ENCODE assay signal across 9 cellular contexts in the genomic region with DNA sequence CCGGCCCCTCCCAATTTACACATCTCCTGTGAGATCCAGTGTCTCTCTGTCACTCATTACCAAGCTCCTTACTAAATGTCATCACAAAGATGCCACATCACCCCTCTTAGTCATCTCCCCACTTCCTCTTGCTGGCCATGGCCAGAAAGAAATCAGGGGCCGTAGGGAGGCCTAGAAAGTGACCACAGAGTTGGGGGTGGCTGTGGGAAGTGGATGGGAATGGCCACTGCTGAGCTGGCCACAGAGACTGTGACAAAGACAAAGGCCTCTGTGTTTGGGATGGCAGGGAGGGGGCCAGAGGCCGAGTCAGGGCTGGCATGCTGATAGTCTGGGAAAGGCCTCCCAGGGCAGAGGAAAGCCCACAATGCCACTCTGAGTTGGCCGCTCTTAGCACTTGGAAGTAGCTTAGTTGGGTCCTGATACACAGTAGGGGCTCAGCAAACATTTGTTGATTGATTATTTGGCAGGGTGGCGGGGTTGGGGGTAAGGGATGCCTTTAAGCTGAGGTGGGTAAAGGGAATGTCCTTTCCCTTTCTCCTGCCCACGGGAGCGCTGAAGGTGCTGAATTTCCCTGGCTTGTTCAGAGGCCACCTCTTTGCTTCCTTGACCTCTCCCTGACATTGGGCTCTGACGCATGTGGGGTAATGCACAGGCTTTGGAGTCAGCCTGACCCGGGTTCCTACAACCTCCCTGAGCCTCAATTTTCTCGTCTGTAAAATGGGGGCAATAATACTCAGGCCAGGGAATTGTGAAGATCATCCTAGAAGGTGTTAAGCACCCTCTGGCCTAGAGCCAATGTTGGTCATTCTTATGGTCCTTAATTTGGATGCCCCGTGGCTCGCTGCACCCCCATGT. TPM values are rescaled to one million over a fixed set of nuclear protein-coding genes. Genes with fewer than 3 reads are reported as not detected.
DNase-seq lines count a peak whose midpoint lies in the region; ATAC-seq, FAIRE-seq and TF ChIP-seq lines count a peak whose summit lies in the region.
"Had no signal": no experiment of that assay in that cellular context is flagged by ENCODE, and none has a peak within 500 bp of the region (broad histone marks: within the 10 kb centered on the region; RNA-seq: fewer than 3 reads in every experiment).

No MANE protein-coding gene starts in this region.

- H3K36me3 Mint-ChIP-seq in T-helper 17 cell (ENCODE audit: low read depth), result peaks cover 2% of the 10 kb centered on the region

- TF ChIP-seq EP300 in sigmoid colon (IDR thresholded peaks at IDR 0.05), result no peak

- peaks cover 0 to 56% (median 46%) of the 10 kb centered on the region in 4 donors for H3K4me1 ChIP-seq in sigmoid colon

- H3K9me3 ChIP-seq in T-helper 17 cell (ENCODE audit: control insufficient read depth, low read length, poor library complexity, severe bottlenecking), result no peaks in the 10 kb centered on the region
- no peaks in the 10 kb centered on the region for H3K9me3 ChIP-seq in sigmoid colon

- H3K36me3 ChIP-seq in sigmoid colon, result no peaks in the 10 kb centered on the region

- H3K27me3 ChIP-seq in sigmoid colon, result no peaks in the 10 kb centered on the region

- H3K27me3 Mint-ChIP-seq in T-helper 17 cell, result peaks cover 5% of the 10 kb centered on the region

- no peak for TF ChIP-seq CTCF in sigmoid colon (IDR thresholded peaks at IDR 0.05)
- no peak for TF ChIP-seq CTCF in D721Med (IDR thresholded peaks at IDR 0.05; ENCODE audit: insufficient read depth, missing control alignments)

- no peak overlapping the region for H3K4me3 Mint-ChIP-seq in T-helper 17 cell

- TF ChIP-seq POLR2A in sigmoid colon (IDR thresholded peaks at IDR 0.05), result no peak

- peak; percentile 39 for ATAC-seq in T-helper 17 cell

- DNase-seq in GOT3 (lab: John Stamatoyannopoulos, UW) (peak; percentile 86), T-helper 17 cell (no peak), frontal cortex (ENCODE audit: low spot score in 2 of 2) (peak; percentile 48 to 62), sigmoid colon (no peak), D721Med (ENCODE audit: insufficient read length, low spot score) (no peak), NCI-H526 (lab: John Stamatoyannopoulos, UW) (no peak), SK-N-DZ (ENCODE audit: low spot score) (no peak)
- no peak for DNase-seq in activated CD4-positive, alpha-beta T cell treated with anti-CD3 and anti-CD28 coated beads for 48 hours
- DNase-seq: NCI-H524 had no signal

- no peak overlapping the region for H3K4me3 ChIP-seq in sigmoid colon

- FAIRE-seq in frontal cortex (lab: Jason Lieb, UNC) (no peak), D721Med (lab: Jason Lieb, UNC) (no peak)

- H3K27ac Mint-ChIP-seq in T-helper 17 cell, result no peak overlapping the region

- WGBS in sigmoid colon, 2 donors, result 82 to 86% methylated on average over 12 of the region's 12 CpGs

- peak overlapping the region; percentile 31 to 60 (median 56) for H3K27ac ChIP-seq in sigmoid colon

- peaks cover 11% of the 10 kb centered on the region for H3K4me1 Mint-ChIP-seq in T-helper 17 cell

- intact Hi-C loops in sigmoid colon (cut with DNase I), result no loop called here

RNA-seq across cellular contexts. Expression of a gene that starts 13.2 kb away (rescaled TPM):
- 1 to 10 TPM; 3.8 to 3.9 TPM for total RNA-seq in T-helper 17 cell
- total RNA-seq in frontal cortex, result 33.8 TPM
- total RNA-seq in sigmoid colon, result 10 to 100 TPM; 17.1 to 44.9 (median 20.9) TPM
- polyA plus RNA-seq in sigmoid colon, result 1 to 10 TPM; 1.8 to 8.2 (median 3.0) TPM
- polyA plus RNA-seq in SK-N-DZ (2014; cell fraction: cytosol; rRNA removed), result 1.00 and 1.4 TPM in 2 replicates
- 0.65 and 0.95 TPM in 2 replicates for polyA plus RNA-seq in SK-N-DZ (2014; cell fraction: nucleus; rRNA removed)

RNA-seq across cellular contexts. Expression of a gene that starts 45.2 kb away (rescaled TPM):
- total RNA-seq in T-helper 17 cell (10 to 100 TPM; 37.2 to 51.7 TPM), frontal cortex (12.2 TPM), sigmoid colon (1,000 to 10,000 TPM; 4,737 to 8,467 (median 6,048) TPM)
- 100 to 1,000 TPM; 189 to 296 (median 264) TPM for polyA plus RNA-seq in sigmoid colon
- polyA plus RNA-seq in SK-N-DZ (2014; cell fraction: cytosol; rRNA removed), result 8.2 and 16.9 TPM in 2 replicates
- 4.3 and 10.9 TPM in 2 replicates for polyA plus RNA-seq in SK-N-DZ (2014; cell fraction: nucleus; rRNA removed)

Comparison
In these comparisons a context has a peak if more than half of its experiments do, and no peak if none do; other contexts are left out.
1. DNase-seq: peak in GOT3 (single experiment) and frontal cortex (2 of 2); none in T-helper 17 cell (0 of 3), sigmoid colon (single experiment), D721Med (single experiment), NCI-H526 (0 of 2), SK-N-DZ (single experiment) and activated CD4-positive, alpha-beta T cell treated with anti-CD3 and anti-CD28 coated beads for 48 hours (single experiment).
2. RNA of a gene that starts 45.2 kb away (total RNA-seq): 4,737 to 8,467 TPM in sigmoid colon; 37.2 to 51.7 TPM in T-helper 17 cell and 12.2 TPM in frontal cortex (single experiment); every median in the first group is over 10 times any median in the second.